1 cellular context compared by ENCODE assay signal in genomic region chr5:72517961-72518690, GRCh38.
A peak's percentile ranks its signal among the peaks of the same experiment; 100 is the strongest.
TF ChIP-seq lines count a peak whose summit lies in the region.

No MANE protein-coding gene starts in this region.

TF ChIP-seq in GM12878, 131 proteins besides CTCF, POLR2A, EP300 and RAD21 (continued from another document):
- TF ChIP-seq ZBTB33 (IDR thresholded peaks at IDR 0.05) (no peak), ZNF687 (IDR thresholded peaks at IDR 0.05) (no peak), ATF2 (IDR thresholded peaks at IDR 0.05; ENCODE audit: low read length) (no peak), SKIL (IDR thresholded peaks at IDR 0.05; ENCODE audit: low read depth, poor library complexity, severe bottlenecking) (no peak), TARDBP (IDR thresholded peaks at IDR 0.05; ENCODE audit: borderline replicate concordance) (no peak), RELB (IDR thresholded peaks at IDR 0.05; ENCODE audit: low read depth) (no peak), KAT2A (conservative IDR thresholded peaks at IDR 0.05; ENCODE audit: control insufficient read depth, low read depth, low read length) (no peak), PKNOX1 (IDR thresholded peaks at IDR 0.05) (no peak), CBX3 (IDR thresholded peaks at IDR 0.05; ENCODE audit: borderline replicate concordance, low read depth) (no peak), RAD51 (IDR thresholded peaks at IDR 0.05) (0 out of 2 replicates have a peak, but pooled peaks have one; percentile 25), GABPA (IDR thresholded peaks at IDR 0.05; ENCODE audit: low read depth) (no peak), PRDM15 (CRISPR knock-in tag; IDR thresholded peaks at IDR 0.05) (no peak), IKZF2 (IDR thresholded peaks at IDR 0.05) (no peak), ZNF384 (IDR thresholded peaks at IDR 0.05; ENCODE audit: borderline replicate concordance, low read depth, low read length) (peak; percentile 21; the same call in 1 of the 2 replicates)
